In genomic region chr5:174347183-174347582, GRCh38 we compare ENCODE assay signal across 28 cellular contexts.
"Had no signal": no experiment of that assay in that cellular context is flagged by ENCODE, and none has a peak within 500 bp of the region (broad histone marks: within the 10 kb centered on the region; RNA-seq: fewer than 3 reads in every experiment).

No MANE protein-coding gene starts in this region.

- H3K36me3 ChIP-seq: neural progenitor cell, ovary, right lobe of liver, sigmoid colon, stomach, thoracic aorta, thyroid gland, tibial nerve, upper lobe of left lung, uterus had no signal

- H3K4me2 ChIP-seq: neural progenitor cell had no signal

- H3K27ac ChIP-seq: neural progenitor cell, ovary, parathyroid adenoma, psoas muscle, right lobe of liver, sigmoid colon, stomach, thyroid gland, tibial nerve, upper lobe of left lung, uterus had no signal

- H3K4me3 ChIP-seq: neural progenitor cell, ovary, psoas muscle, right lobe of liver, sigmoid colon, stomach, thyroid gland, tibial nerve, upper lobe of left lung, uterus had no signal

- H3K9me3 ChIP-seq: ovary, psoas muscle, right lobe of liver, thoracic aorta, thyroid gland, upper lobe of left lung, uterus had no signal

- H3K4me1 Mint-ChIP-seq: natural killer cell; nephron; neural progenitor cell; stimulated activated effector memory CD8-positive, alpha-beta T cell treated with anti-CD3 and anti-CD28 coated beads, Interleukin-12 subunit alpha, Interleukin-12 subunit beta, amount 100 ng/mL, for 72 hours; stimulated activated naive B cell treated with anti-CD40 and anti-IgM and Interleukin-4, amounts not matched to agents 10 μg/mL and 1 μg/mL and 100 μg/mL, for 72 hours had no signal

- ATAC-seq: natural killer cell; psoas muscle; right cardiac atrium; right lobe of liver; stimulated activated effector memory CD8-positive, alpha-beta T cell treated with anti-CD3 and anti-CD28 coated beads, Interleukin-12 subunit alpha, Interleukin-12 subunit beta, amount 100 ng/mL, for 72 hours; stimulated activated naive B cell treated with anti-CD40 and anti-IgM and Interleukin-4, amounts not matched to agents 10 μg/mL and 1 μg/mL and 100 μg/mL, for 72 hours had no signal

- H2AFZ ChIP-seq: neural progenitor cell, parathyroid adenoma had no signal

- H3K27me3 ChIP-seq: neural progenitor cell, ovary, right lobe of liver, sigmoid colon, thyroid gland, tibial nerve, upper lobe of left lung, uterus had no signal

- H3K4me3 Mint-ChIP-seq: natural killer cell; nephron; neural progenitor cell; stimulated activated effector memory CD8-positive, alpha-beta T cell treated with anti-CD3 and anti-CD28 coated beads, Interleukin-12 subunit alpha, Interleukin-12 subunit beta, amount 100 ng/mL, for 72 hours; stimulated activated naive B cell treated with anti-CD40 and anti-IgM and Interleukin-4, amounts not matched to agents 10 μg/mL and 1 μg/mL and 100 μg/mL, for 72 hours; stimulated activated naive CD8-positive, alpha-beta T cell treated with anti-CD3 and anti-CD28 coated beads, Interleukin-15, Interleukin-2, amounts not matched to agents 100 ng/mL and 50 ng/mL, for 24 hours had no signal

- H3K27me3 Mint-ChIP-seq: stimulated activated naive B cell treated with anti-CD40 and anti-IgM and Interleukin-4, amounts not matched to agents 10 μg/mL and 1 μg/mL and 100 μg/mL, for 72 hours had no signal

- H3K4me1 ChIP-seq: neural progenitor cell, parathyroid adenoma, psoas muscle, right lobe of liver, sigmoid colon, stomach, thyroid gland, tibial nerve, upper lobe of left lung, uterus had no signal

- H3K9ac ChIP-seq: neural progenitor cell, parathyroid adenoma had no signal

- DNase-seq: natural killer cell; occipital lobe; ovary; posterior cingulate gyrus; psoas muscle; right cardiac atrium; right lobe of liver; sigmoid colon; small intestine; stimulated activated CD4-positive, alpha-beta T cell treated with anti-CD3 and anti-CD28 coated beads, Interleukin-15, amount 100 ng/mL, for 24 hours; stimulated activated CD4-positive, alpha-beta T cell treated with anti-CD3 and anti-CD28 coated beads, Interleukin-2, amount 100 ng/mL, for 24 hours; stimulated activated CD4-positive, alpha-beta T cell treated with anti-CD3 and anti-CD28 coated beads, Interleukin-2, amount 100 ng/mL, for 48 hours; stimulated activated CD4-positive, alpha-beta T cell treated with anti-CD3 and anti-CD28 coated beads, Interleukin-4, amount 100 ng/mL, for 24 hours; stimulated activated naive B cell treated with anti-CD40 and anti-IgM and Interleukin-4, amounts not matched to agents 10 μg/mL and 1 μg/mL and 100 μg/mL, for 72 hours; stimulated activated naive CD4-positive, alpha-beta T cell treated with Interleukin-2 at 50 U/mL for 16 hours; stomach; thyroid gland; trophoblast cell; upper lobe of left lung; uterus had no signal

- H3K79me2 ChIP-seq: parathyroid adenoma had no signal

- H3K36me3 Mint-ChIP-seq: natural killer cell; neural progenitor cell; stimulated activated effector memory CD8-positive, alpha-beta T cell treated with anti-CD3 and anti-CD28 coated beads, Interleukin-12 subunit alpha, Interleukin-12 subunit beta, amount 100 ng/mL, for 72 hours; stimulated activated naive B cell treated with anti-CD40 and anti-IgM and Interleukin-4, amounts not matched to agents 10 μg/mL and 1 μg/mL and 100 μg/mL, for 72 hours had no signal

- H3K9me3 Mint-ChIP-seq: neural progenitor cell; stimulated activated effector memory CD8-positive, alpha-beta T cell treated with anti-CD3 and anti-CD28 coated beads, Interleukin-12 subunit alpha, Interleukin-12 subunit beta, amount 100 ng/mL, for 72 hours had no signal

- FAIRE-seq: small intestine had no signal

- H3K27ac Mint-ChIP-seq: natural killer cell; nephron; neural progenitor cell; progenitor cell of endocrine pancreas; stimulated activated effector memory CD8-positive, alpha-beta T cell treated with anti-CD3 and anti-CD28 coated beads, Interleukin-12 subunit alpha, Interleukin-12 subunit beta, amount 100 ng/mL, for 72 hours; stimulated activated naive B cell treated with anti-CD40 and anti-IgM and Interleukin-4, amounts not matched to agents 10 μg/mL and 1 μg/mL and 100 μg/mL, for 72 hours; stimulated activated naive CD8-positive, alpha-beta T cell treated with anti-CD3 and anti-CD28 coated beads, Interleukin-15, Interleukin-2, amounts not matched to agents 100 ng/mL and 50 ng/mL, for 24 hours had no signal
